ENCODE assay signal across 25 cellular contexts in the genomic region with DNA sequence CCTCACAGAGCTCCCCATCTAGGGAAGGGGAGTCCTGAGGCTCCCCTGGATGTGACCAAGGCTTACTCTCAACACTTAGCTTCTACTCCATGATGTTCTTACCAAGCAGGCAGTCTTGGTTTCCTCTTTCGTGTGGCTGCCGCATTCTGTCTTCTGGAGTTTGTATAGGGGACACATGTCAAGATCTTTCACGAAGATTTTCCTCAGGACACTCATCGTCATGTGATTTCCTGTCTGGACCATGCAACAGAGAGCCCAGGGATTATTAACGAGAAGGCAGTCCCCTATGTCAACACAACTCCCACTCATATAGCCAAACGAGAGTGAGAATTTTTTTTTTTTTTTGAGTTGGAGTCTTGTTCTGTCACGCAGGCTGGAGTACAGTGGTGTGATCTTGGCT. TPM values are rescaled to one million over a fixed set of nuclear protein-coding genes. Genes with fewer than 3 reads are reported as not detected.
"Had no signal": no experiment of that assay in that cellular context is flagged by ENCODE, and none has a peak within 500 bp of the region (broad histone marks: within the 10 kb centered on the region; RNA-seq: fewer than 3 reads in every experiment).

No MANE protein-coding gene starts in this region.

- H3K36me3 ChIP-seq: esophagus muscularis mucosa, gastrocnemius medialis, heart right ventricle, neutrophil, sigmoid colon, thyroid gland, uterus had no signal

- H3K27ac Mint-ChIP-seq: naive thymus-derived CD4-positive, alpha-beta T cell; nephron progenitor cell; type B pancreatic cell had no signal

- H3K27ac ChIP-seq: dorsolateral prefrontal cortex, esophagus muscularis mucosa, gastrocnemius medialis, heart right ventricle, neutrophil, sigmoid colon, skin epidermis, thyroid gland, uterus had no signal

- H3K4me1 ChIP-seq: esophagus muscularis mucosa, gastrocnemius medialis, heart right ventricle, sigmoid colon, thyroid gland, uterus had no signal

- H3K27me3 ChIP-seq: dorsolateral prefrontal cortex, esophagus muscularis mucosa, gastrocnemius medialis, heart right ventricle, neutrophil, sigmoid colon, thyroid gland, uterus had no signal

- H3K4me3 Mint-ChIP-seq: naive thymus-derived CD4-positive, alpha-beta T cell; nephron progenitor cell; type B pancreatic cell had no signal

- H3K4me1 Mint-ChIP-seq: naive thymus-derived CD4-positive, alpha-beta T cell; nephron progenitor cell had no signal

- H3K36me3 Mint-ChIP-seq: type B pancreatic cell had no signal

- ATAC-seq: gastrocnemius medialis; heart right ventricle; left cardiac atrium; left ventricle myocardium superior; naive thymus-derived CD4-positive, alpha-beta T cell had no signal

- DNase-seq: cortex of kidney; dorsolateral prefrontal cortex; effector CD8-positive, alpha-beta T cell; gastrocnemius medialis; heart right ventricle; islet precursor cell; left cardiac atrium; left ventricle myocardium superior; naive thymus-derived CD4-positive, alpha-beta T cell; nephron progenitor cell; posterior cingulate gyrus; sigmoid colon; stimulated activated CD4-positive, alpha-beta T cell treated with anti-CD3 and anti-CD28 coated beads, Interleukin-12 subunit alpha, Interleukin-12 subunit beta, amount 100 ng/mL, for 4 hours; stimulated activated naive CD4-positive, alpha-beta T cell treated with Interleukin-2 at 50 U/mL for 16 hours; thyroid gland; uterus had no signal

- H3K4me3 ChIP-seq: dorsolateral prefrontal cortex, esophagus muscularis mucosa, gastrocnemius medialis, heart right ventricle, lung, sigmoid colon, skin epidermis, thyroid gland, uterus had no signal

- H3K9me3 ChIP-seq: gastrocnemius medialis, neutrophil, thyroid gland, uterus had no signal

RNA-seq across cellular contexts. Expression of a gene that starts 10.3 kb away (rescaled TPM):
- total RNA-seq: esophagus muscularis mucosa; fibroblast of villous mesenchyme; gastrocnemius medialis; heart right ventricle; left cardiac atrium; left ventricle myocardium superior; lung; mesenteric fat pad; naive thymus-derived CD4-positive, alpha-beta T cell; osteoblast; pulmonary artery endothelial cell; sigmoid colon; thyroid gland; uterus had no signal
- polyA plus RNA-seq: heart right ventricle; naive thymus-derived CD4-positive, alpha-beta T cell; sigmoid colon had no signal
